In the genomic region with DNA sequence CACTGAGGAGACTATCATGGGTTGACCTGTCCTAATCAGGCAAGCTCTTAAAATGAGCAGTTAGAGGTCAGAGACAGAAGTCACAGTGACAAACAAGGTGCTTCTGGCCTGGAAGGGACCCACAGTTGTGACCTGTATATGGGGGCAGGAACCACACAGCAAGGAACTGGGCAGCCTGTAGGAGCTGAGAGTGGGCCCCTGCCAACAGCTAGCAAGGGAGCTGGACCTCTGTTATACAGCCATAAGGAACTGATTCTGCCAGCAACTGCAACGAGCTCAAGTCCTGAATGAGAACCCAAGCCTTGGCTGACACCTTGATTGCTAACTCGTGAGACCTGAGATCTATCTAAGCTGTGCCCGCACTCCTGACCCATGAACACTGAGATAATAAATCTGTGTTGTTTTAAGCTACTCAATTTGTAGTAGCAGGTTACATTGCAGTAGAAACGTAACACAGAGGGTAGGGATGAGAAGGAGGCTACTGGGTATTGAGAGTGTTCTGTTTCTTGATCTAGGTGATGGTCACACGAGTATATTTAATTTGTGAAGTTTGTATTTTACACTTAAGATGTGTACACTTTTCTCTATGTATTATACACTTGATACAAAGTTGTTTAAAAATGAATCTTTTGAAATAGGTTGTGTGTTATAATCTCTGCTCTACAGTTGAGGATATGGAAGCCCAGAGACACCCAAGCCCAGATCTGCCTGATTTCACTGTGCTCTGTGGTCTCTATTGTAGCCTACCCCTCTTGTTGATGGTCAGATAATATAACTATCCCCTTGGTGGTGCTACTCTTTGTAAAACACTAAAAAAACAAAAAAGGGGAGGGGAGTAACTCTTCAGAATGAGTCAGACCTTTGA, we compare ENCODE assay signal across 1 cellular context.
TF ChIP-seq lines count a peak whose summit lies in the region.

No MANE protein-coding gene starts in this region.

TF ChIP-seq in H1, 55 proteins besides CTCF, POLR2A, EP300 and RAD21:
- TF ChIP-seq RFX5 (IDR thresholded peaks at IDR 0.05; ENCODE audit: borderline replicate concordance, low read depth, low read length): no peak
- TF ChIP-seq SP1 (IDR thresholded peaks at IDR 0.05; ENCODE audit: low read depth, low read length): no peak
- no peak for TF ChIP-seq ZNF274 (IDR thresholded peaks at IDR 0.05; ENCODE audit: borderline replicate concordance, extremely low read depth, low read length)
- TF ChIP-seq EGR1 (IDR thresholded peaks at IDR 0.05; ENCODE audit: borderline replicate concordance, low read depth, low read length): no peak
- no peak for TF ChIP-seq HDAC2 (IDR thresholded peaks at IDR 0.05; ENCODE audit: borderline replicate concordance in 1 of 2, low read depth in 2 of 2, low read length in 2 of 2)
- TF ChIP-seq NANOG (IDR thresholded peaks at IDR 0.05; ENCODE audit: insufficient read depth, low read depth, low read length, poor library complexity, severe bottlenecking): no peak
- no peak for TF ChIP-seq MAFK (IDR thresholded peaks at IDR 0.05; ENCODE audit: low read depth, low read length)
- no peak for TF ChIP-seq ASH2L (IDR thresholded peaks at IDR 0.05; ENCODE audit: low read length)
- no peak for TF ChIP-seq KDM5A (IDR thresholded peaks at IDR 0.05; ENCODE audit: low read length)
- TF ChIP-seq SRF (IDR thresholded peaks at IDR 0.05; ENCODE audit: low read depth, low read length): no peak
